ENCODE assay signal across 1 cellular context in genomic region chr21:34029724-34030528, GRCh38.
TF ChIP-seq lines count a peak whose summit lies in the region.

No MANE protein-coding gene starts in this region.

TF ChIP-seq in K562, 482 proteins besides CTCF, POLR2A, EP300 and RAD21 (continued from another document and continues in another):
- TF ChIP-seq, protein P1, sequence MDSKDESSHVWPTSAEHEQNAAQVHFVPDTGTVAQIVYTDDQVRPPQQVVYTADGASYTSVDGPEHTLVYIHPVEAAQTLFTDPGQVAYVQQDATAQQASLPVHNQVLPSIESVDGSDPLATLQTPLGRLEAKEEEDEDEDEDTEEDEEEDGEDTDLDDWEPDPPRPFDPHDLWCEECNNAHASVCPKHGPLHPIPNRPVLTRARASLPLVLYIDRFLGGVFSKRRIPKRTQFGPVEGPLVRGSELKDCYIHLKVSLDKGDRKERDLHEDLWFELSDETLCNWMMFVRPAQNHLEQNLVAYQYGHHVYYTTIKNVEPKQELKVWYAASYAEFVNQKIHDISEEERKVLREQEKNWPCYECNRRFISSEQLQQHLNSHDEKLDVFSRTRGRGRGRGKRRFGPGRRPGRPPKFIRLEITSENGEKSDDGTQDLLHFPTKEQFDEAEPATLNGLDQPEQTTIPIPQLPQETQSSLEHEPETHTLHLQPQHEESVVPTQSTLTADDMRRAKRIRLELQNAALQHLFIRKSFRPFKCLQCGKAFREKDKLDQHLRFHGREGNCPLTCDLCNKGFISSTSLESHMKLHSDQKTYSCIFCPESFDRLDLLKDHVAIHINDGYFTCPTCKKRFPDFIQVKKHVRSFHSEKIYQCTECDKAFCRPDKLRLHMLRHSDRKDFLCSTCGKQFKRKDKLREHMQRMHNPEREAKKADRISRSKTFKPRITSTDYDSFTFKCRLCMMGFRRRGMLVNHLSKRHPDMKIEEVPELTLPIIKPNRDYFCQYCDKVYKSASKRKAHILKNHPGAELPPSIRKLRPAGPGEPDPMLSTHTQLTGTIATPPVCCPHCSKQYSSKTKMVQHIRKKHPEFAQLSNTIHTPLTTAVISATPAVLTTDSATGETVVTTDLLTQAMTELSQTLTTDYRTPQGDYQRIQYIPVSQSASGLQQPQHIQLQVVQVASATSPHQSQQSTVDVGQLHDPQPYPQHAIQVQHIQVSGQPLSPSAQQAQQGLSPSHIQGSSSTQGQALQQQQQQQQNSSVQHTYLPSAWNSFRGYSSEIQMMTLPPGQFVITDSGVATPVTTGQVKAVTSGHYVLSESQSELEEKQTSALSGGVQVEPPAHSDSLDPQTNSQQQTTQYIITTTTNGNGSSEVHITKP (IDR thresholded peaks at IDR 0.05; ENCODE audit: partially characterized antibody), result peak; percentile 81
- TF ChIP-seq GATA2 (CRISPR knock-in tag; IDR thresholded peaks at IDR 0.05) (no peak), L3MBTL2 (IDR thresholded peaks at IDR 0.05) (peak; percentile 95), ZBTB5 (IDR thresholded peaks at IDR 0.05) (no peak), ZNF174 (CRISPR knock-in tag; IDR thresholded peaks at IDR 0.05) (no peak), PCBP2 (IDR thresholded peaks at IDR 0.05; ENCODE audit: low read depth, low read length, poor library complexity, severe bottlenecking) (no peak), MCM7 (IDR thresholded peaks at IDR 0.05) (no peak), SETDB1 (IDR thresholded peaks at IDR 0.05; ENCODE audit: low read length) (no peak), RAD51 (IDR thresholded peaks at IDR 0.05; ENCODE audit: borderline replicate concordance, low read depth) (peak; percentile 96), MAFG (tag; conservative IDR thresholded peaks at IDR 0.05) (peak; percentile 69), NR2C1 (IDR thresholded peaks at IDR 0.05) (no peak; the same call in 1 of the 2 replicates), NR2C1 (tag; IDR thresholded peaks at IDR 0.05) (peak; percentile 84), CXXC5 (CRISPR knock-in tag; IDR thresholded peaks at IDR 0.05) (peak; percentile 68), NFIC (IDR thresholded peaks at IDR 0.05) (no peak), ATF2 (CRISPR knock-in tag; IDR thresholded peaks at IDR 0.05) (no peak), FOS (IDR thresholded peaks at IDR 0.05; ENCODE audit: extremely low read depth, insufficient read length) (peak; percentile 84), ZBTB40 (IDR thresholded peaks at IDR 0.05) (0 out of 2 replicates have a peak, but pooled peaks have one; percentile 29), ZBTB40 (CRISPR knock-in tag; IDR thresholded peaks at IDR 0.05) (no peak), TCF7 (IDR thresholded peaks at IDR 0.05; ENCODE audit: borderline replicate concordance) (no peak), HNRNPUL1 (IDR thresholded peaks at IDR 0.05; ENCODE audit: low read length) (no peak; the same call in 1 of the 2 replicates), ARID1B (IDR thresholded peaks at IDR 0.05) (no peak), ZNF146 (CRISPR knock-in tag; IDR thresholded peaks at IDR 0.05; ENCODE audit: unreplicated experiment) (no peak), ZBTB17 (CRISPR knock-in tag; IDR thresholded peaks at IDR 0.05) (no peak), ZNF253 (CRISPR knock-in tag; conservative IDR thresholded peaks at IDR 0.05) (no peak), CBX8 (IDR thresholded peaks at IDR 0.05; ENCODE audit: borderline replicate concordance, extremely low read depth, low read depth, low read length, poor library complexity, severe bottlenecking) (no peak), ZNF212 (CRISPR knock-in tag; IDR thresholded peaks at IDR 0.05) (no peak), TAL1 (IDR thresholded peaks at IDR 0.05) (no peak), BHLHE40 (IDR thresholded peaks at IDR 0.05; ENCODE audit: low read length) (peak; percentile 30; the same call in 1 of the 2 replicates), ZNF384 (IDR thresholded peaks at IDR 0.05; ENCODE audit: low read depth, low read length) (peak; percentile 82), ZNF561 (CRISPR knock-in tag; conservative IDR thresholded peaks at IDR 0.05) (no peak), ZNF280B (CRISPR knock-in tag; IDR thresholded peaks at IDR 0.05) (no peak), IRF1 (CRISPR knock-in tag; IDR thresholded peaks at IDR 0.05; ENCODE audit: borderline replicate concordance) (no peak), ZNF324 (CRISPR knock-in tag; IDR thresholded peaks at IDR 0.05) (no peak), ZNF589 (CRISPR knock-in tag; IDR thresholded peaks at IDR 0.05; ENCODE audit: low read depth) (0 out of 2 replicates have a peak, but pooled peaks have one; percentile 54), ZC3H11A (IDR thresholded peaks at IDR 0.05; ENCODE audit: low read depth, low read length) (no peak), CBFA2T2 (conservative IDR thresholded peaks at IDR 0.05) (peak; percentile 72), BDP1 (IDR thresholded peaks at IDR 0.05; ENCODE audit: insufficient read depth, insufficient read length) (no peak)
- TF ChIP-seq, protein P2, sequence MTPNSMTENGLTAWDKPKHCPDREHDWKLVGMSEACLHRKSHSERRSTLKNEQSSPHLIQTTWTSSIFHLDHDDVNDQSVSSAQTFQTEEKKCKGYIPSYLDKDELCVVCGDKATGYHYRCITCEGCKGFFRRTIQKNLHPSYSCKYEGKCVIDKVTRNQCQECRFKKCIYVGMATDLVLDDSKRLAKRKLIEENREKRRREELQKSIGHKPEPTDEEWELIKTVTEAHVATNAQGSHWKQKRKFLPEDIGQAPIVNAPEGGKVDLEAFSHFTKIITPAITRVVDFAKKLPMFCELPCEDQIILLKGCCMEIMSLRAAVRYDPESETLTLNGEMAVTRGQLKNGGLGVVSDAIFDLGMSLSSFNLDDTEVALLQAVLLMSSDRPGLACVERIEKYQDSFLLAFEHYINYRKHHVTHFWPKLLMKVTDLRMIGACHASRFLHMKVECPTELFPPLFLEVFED (CRISPR knock-in tag; conservative IDR thresholded peaks at IDR 0.05), result no peak
- TF ChIP-seq, protein P3, sequence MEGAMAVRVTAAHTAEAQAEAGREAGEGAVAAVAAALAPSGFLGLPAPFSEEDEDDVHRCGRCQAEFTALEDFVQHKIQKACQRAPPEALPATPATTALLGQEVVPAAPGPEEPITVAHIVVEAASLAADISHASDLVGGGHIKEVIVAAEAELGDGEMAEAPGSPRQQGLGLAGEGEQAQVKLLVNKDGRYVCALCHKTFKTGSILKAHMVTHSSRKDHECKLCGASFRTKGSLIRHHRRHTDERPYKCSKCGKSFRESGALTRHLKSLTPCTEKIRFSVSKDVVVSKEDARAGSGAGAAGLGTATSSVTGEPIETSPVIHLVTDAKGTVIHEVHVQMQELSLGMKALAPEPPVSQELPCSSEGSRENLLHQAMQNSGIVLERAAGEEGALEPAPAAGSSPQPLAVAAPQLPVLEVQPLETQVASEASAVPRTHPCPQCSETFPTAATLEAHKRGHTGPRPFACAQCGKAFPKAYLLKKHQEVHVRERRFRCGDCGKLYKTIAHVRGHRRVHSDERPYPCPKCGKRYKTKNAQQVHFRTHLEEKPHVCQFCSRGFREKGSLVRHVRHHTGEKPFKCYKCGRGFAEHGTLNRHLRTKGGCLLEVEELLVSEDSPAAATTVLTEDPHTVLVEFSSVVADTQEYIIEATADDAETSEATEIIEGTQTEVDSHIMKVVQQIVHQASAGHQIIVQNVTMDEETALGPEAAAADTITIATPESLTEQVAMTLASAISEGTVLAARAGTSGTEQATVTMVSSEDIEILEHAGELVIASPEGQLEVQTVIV (CRISPR knock-in tag; IDR thresholded peaks at IDR 0.05; ENCODE audit: borderline replicate concordance), result no peak
- TF ChIP-seq, protein P4, sequence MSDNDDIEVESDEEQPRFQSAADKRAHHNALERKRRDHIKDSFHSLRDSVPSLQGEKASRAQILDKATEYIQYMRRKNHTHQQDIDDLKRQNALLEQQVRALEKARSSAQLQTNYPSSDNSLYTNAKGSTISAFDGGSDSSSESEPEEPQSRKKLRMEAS (CRISPR knock-in tag; IDR thresholded peaks at IDR 0.05), result peak; percentile 89
